Comparison of ENCODE assay signal across 8 cellular contexts in genomic region chr3:182212479-182213076, GRCh38.
DNase-seq lines count a peak whose midpoint lies in the region; ATAC-seq and TF ChIP-seq lines count a peak whose summit lies in the region.

No MANE protein-coding gene starts in this region.

- peak; percentile 82 for ATAC-seq in upper lobe of right lung
- no peak for ATAC-seq in GM18873 (IDR thresholded peaks at IDR 0.05; ENCODE audit: low FRiP score, unreplicated experiment)
- no peak for ATAC-seq in HG02571 (IDR thresholded peaks at IDR 0.05; ENCODE audit: unreplicated experiment)

- H3K9me3 ChIP-seq in upper lobe of right lung: no peaks in the 10 kb centered on the region
- H3K9me3 ChIP-seq in esophagus muscularis mucosa: no peaks in the 10 kb centered on the region

- 32% methylated on average over 4 of the region's 4 CpGs for WGBS in esophagus muscularis mucosa

- H3K27me3 ChIP-seq in upper lobe of right lung (no peaks in the 10 kb centered on the region), esophagus muscularis mucosa (no peaks in the 10 kb centered on the region)

- H3K4me3 ChIP-seq in upper lobe of right lung (no peak overlapping the region), esophagus muscularis mucosa (no peak overlapping the region)

- DNase-seq in SIG-M5 treated with dmso at 0.1 percent for 504 hours (lab: John Stamatoyannopoulos, UW; ENCODE audit: unreplicated experiment): peak; percentile 32
- no peak for DNase-seq in SIG-M5 (lab: John Stamatoyannopoulos, UW)
- DNase-seq in glomerular visceral epithelial cell (ENCODE audit: extremely low spot score): peak; percentile 89
- no peak for DNase-seq in upper lobe of right lung
- DNase-seq in esophagus muscularis mucosa (ENCODE audit: extremely low spot score): no peak

- no peaks in the 10 kb centered on the region for H3K36me3 ChIP-seq in upper lobe of right lung
- H3K36me3 ChIP-seq in esophagus muscularis mucosa: no peaks in the 10 kb centered on the region

- TF ChIP-seq CTCF in upper lobe of right lung (IDR thresholded peaks at IDR 0.05) (no peak), esophagus muscularis mucosa (IDR thresholded peaks at IDR 0.05) (no peak)

- intact Hi-C loops in upper lobe of right lung (cut with DNase I): no loop called here
- intact Hi-C loops in esophagus muscularis mucosa (cut with DNase I): no loop called here

- H3K4me1 ChIP-seq in upper lobe of right lung (no peaks in the 10 kb centered on the region), esophagus muscularis mucosa (no peaks in the 10 kb centered on the region)

- H3K27ac ChIP-seq in upper lobe of right lung: no peak overlapping the region
- H3K27ac ChIP-seq in esophagus muscularis mucosa (replicated peaks in 1 of 4): no peak overlapping the region

- no peak for TF ChIP-seq EP300 in esophagus muscularis mucosa (IDR thresholded peaks at IDR 0.05)

- no peak for TF ChIP-seq POLR2A in esophagus muscularis mucosa (IDR thresholded peaks at IDR 0.05; ENCODE audit: low read depth)

TF ChIP-seq in PFSK-1, 5 proteins besides CTCF, POLR2A, EP300 and RAD21:
- 0 out of 2 replicates have a peak, but pooled peaks have one; percentile 17 for TF ChIP-seq POLR2AphosphoS5 (IDR thresholded peaks at IDR 0.05; ENCODE audit: low read depth, low read length)
- TF ChIP-seq SIN3A (IDR thresholded peaks at IDR 0.05; ENCODE audit: borderline replicate concordance, insufficient read depth, low read length): no peak
- TF ChIP-seq FOXP2 (optimal IDR thresholded peaks at IDR 0.05; ENCODE audit: borderline replicate concordance, extremely low read depth, extremely low read length, insufficient read depth): peak; percentile 59

Comparison
In these comparisons a context has a peak if more than half of its experiments do, and no peak if none do; other contexts are left out.
1. DNase-seq: peak in SIG-M5 treated with dmso at 0.1 percent for 504 hours (single experiment) and glomerular visceral epithelial cell (single experiment); none in SIG-M5 (single experiment), upper lobe of right lung (single experiment) and esophagus muscularis mucosa (single experiment).